16 cellular contexts compared by ENCODE assay signal in genomic region chr2:200662727-200663126, GRCh38.
DNase-seq lines count a peak whose midpoint lies in the region; ATAC-seq, FAIRE-seq and TF ChIP-seq lines count a peak whose summit lies in the region.
"Had no signal": no experiment of that assay in that cellular context is flagged by ENCODE, and none has a peak within 500 bp of the region (broad histone marks: within the 10 kb centered on the region; RNA-seq: fewer than 3 reads in every experiment).

No MANE protein-coding gene starts in this region.

- peak overlapping the region; percentile 60 for H3K27ac ChIP-seq in ACC112 (ENCODE audit: low read depth, low read length)
- no peak overlapping the region for H3K27ac ChIP-seq in astrocyte (ENCODE audit: low read depth, low read length)
- no peak overlapping the region for H3K27ac ChIP-seq in uterus
- H3K27ac ChIP-seq: KMS-11, right atrium auricular region had no signal

- no peak overlapping the region for H3K4me3 ChIP-seq in ACC112 (ENCODE audit: low read depth, low read length)
- H3K4me3 ChIP-seq in astrocyte (ENCODE audit: insufficient read depth, low read depth, low read length), result no peak overlapping the region
- H3K4me3 ChIP-seq in uterus, result no peak overlapping the region
- H3K4me3 ChIP-seq: right atrium auricular region had no signal

- peaks cover 24% of the 10 kb centered on the region for H3K4me1 ChIP-seq in ACC112 (ENCODE audit: control insufficient read depth, insufficient read depth, low read length, unreplicated experiment)
- peaks cover 15% of the 10 kb centered on the region for H3K4me1 ChIP-seq in astrocyte (ENCODE audit: insufficient read depth, low read length)
- H3K4me1 ChIP-seq in uterus, result no peaks in the 10 kb centered on the region
- H3K4me1 ChIP-seq: right atrium auricular region had no signal

- intact Hi-C loops in uterus (cut with DNase I; ENCODE audit: low total_unique reads), result no loop called here

- H3K27me3 ChIP-seq in ACC112 (ENCODE audit: insufficient read depth, low read length), result no peaks in the 10 kb centered on the region
- H3K27me3 ChIP-seq in astrocyte (ENCODE audit: insufficient read depth, low read length), result no peaks in the 10 kb centered on the region
- no peaks in the 10 kb centered on the region for H3K27me3 ChIP-seq in uterus
- H3K27me3 ChIP-seq: right atrium auricular region had no signal

- peak overlapping the region; percentile 11 for H3K4me2 ChIP-seq in astrocyte (ENCODE audit: low read length)
- H3K4me2 ChIP-seq: KMS-11 had no signal

- H3K79me2 ChIP-seq in ACC112 (ENCODE audit: control insufficient read depth, insufficient read depth, low read length, unreplicated experiment), result no peaks in the 10 kb centered on the region
- no peaks in the 10 kb centered on the region for H3K79me2 ChIP-seq in astrocyte (ENCODE audit: insufficient read depth, low read length)

- H3K36me3 ChIP-seq in ACC112 (ENCODE audit: insufficient read depth, low read length) (peaks cover 44% of the 10 kb centered on the region), astrocyte (ENCODE audit: insufficient read depth, low read length) (no peaks in the 10 kb centered on the region), uterus (no peaks in the 10 kb centered on the region)
- H3K36me3 ChIP-seq: right atrium auricular region had no signal

- no peak for ATAC-seq in activated CD4-positive, CD25-positive, alpha-beta regulatory T cell treated with anti-CD3 and anti-CD28 coated beads, Interleukin-2, amount 50 U/mL, for 24 hours
- ATAC-seq: activated T-helper 17 cell treated with anti-CD3 and anti-CD28 coated beads, Interleukin-2, amount 50 U/mL, for 72 hours had no signal

- no peaks in the 10 kb centered on the region for H3K36me3 Mint-ChIP-seq in astrocyte (ENCODE audit: low read depth, unreplicated experiment)
- H3K36me3 Mint-ChIP-seq: memory B cell had no signal

- DNase-seq in HPDE6-E6E7 (ENCODE audit: extremely low spot score) (peak; percentile 83), astrocyte (ENCODE audit: low read depth) (peak; percentile 59), iris pigment epithelial cell (ENCODE audit: low read depth) (peak; percentile 75), NCI-H1930 (lab: John Stamatoyannopoulos, UW) (no peak), uterus (no peak)
- DNase-seq in effector CD8-positive, alpha-beta T cell (lab: John Stamatoyannopoulos, UW), result no peak
- DNase-seq: activated CD4-positive, CD25-positive, alpha-beta regulatory T cell; cerebellar nuclear complex; GDM1; NCI-H2171 treated with DMSO at 0.1 percent for 48 hours had no signal

- TF ChIP-seq POLR2A in uterus (IDR thresholded peaks at IDR 0.05), result no peak

- H3K4me3 Mint-ChIP-seq in astrocyte (ENCODE audit: unreplicated experiment), result no peak overlapping the region
- H3K4me3 Mint-ChIP-seq: activated T-helper 17 cell treated with anti-CD3 and anti-CD28 coated beads, Interleukin-2, amount 50 U/mL, for 72 hours; memory B cell had no signal

- H3K4me1 Mint-ChIP-seq in astrocyte (ENCODE audit: low read depth, unreplicated experiment), result peaks cover 17% of the 10 kb centered on the region
- H3K4me1 Mint-ChIP-seq: activated T-helper 17 cell treated with anti-CD3 and anti-CD28 coated beads, Interleukin-2, amount 50 U/mL, for 72 hours; memory B cell had no signal

- no peak overlapping the region for H2AFZ ChIP-seq in ACC112 (ENCODE audit: low read length, unreplicated experiment)
- no peak overlapping the region for H2AFZ ChIP-seq in astrocyte (ENCODE audit: low read depth, low read length)

- peaks cover 2% of the 10 kb centered on the region for H3K27me3 Mint-ChIP-seq in astrocyte (ENCODE audit: low read depth, unreplicated experiment)

- no peak for FAIRE-seq in astrocyte (lab: Jason Lieb, UNC)

- no peak overlapping the region for H3K27ac Mint-ChIP-seq in astrocyte (ENCODE audit: unreplicated experiment)
- H3K27ac Mint-ChIP-seq: memory B cell had no signal

- no peak for TF ChIP-seq CTCF in astrocyte (IDR thresholded peaks at IDR 0.05; ENCODE audit: insufficient read depth, low read depth, low read length)
- no peak for TF ChIP-seq CTCF in uterus (IDR thresholded peaks at IDR 0.05)

- no peaks in the 10 kb centered on the region for H4K20me1 ChIP-seq in astrocyte (ENCODE audit: insufficient read depth, low read length)

- H3K9me3 Mint-ChIP-seq in astrocyte (ENCODE audit: unreplicated experiment), result no peaks in the 10 kb centered on the region
- H3K9me3 Mint-ChIP-seq: activated T-helper 17 cell treated with anti-CD3 and anti-CD28 coated beads, Interleukin-2, amount 50 U/mL, for 72 hours; memory B cell had no signal

- no peaks in the 10 kb centered on the region for H3K9me3 ChIP-seq in astrocyte (ENCODE audit: insufficient read depth, low read depth, low read length)
- no peaks in the 10 kb centered on the region for H3K9me3 ChIP-seq in uterus
- H3K9me3 ChIP-seq: right atrium auricular region had no signal

- no peak overlapping the region for H3K9ac ChIP-seq in astrocyte (ENCODE audit: low read length)
- H3K9ac ChIP-seq: KMS-11 had no signal

Comparison
In these comparisons a context has a peak if more than half of its experiments do, and no peak if none do; other contexts are left out.
1. DNase-seq: peak in HPDE6-E6E7 (single experiment), astrocyte (single experiment) and iris pigment epithelial cell (single experiment); none in NCI-H1930 (0 of 2), uterus (0 of 2) and effector CD8-positive, alpha-beta T cell (single experiment).